Comparison of ENCODE assay signal across 10 cellular contexts in genomic region chr18:50195689-50196088, GRCh38. TPM values are rescaled to one million over a fixed set of nuclear protein-coding genes. Genes with fewer than 3 reads are reported as not detected.
DNase-seq lines count a peak whose midpoint lies in the region; ATAC-seq and TF ChIP-seq lines count a peak whose summit lies in the region.
"Had no signal": no experiment of that assay in that cellular context is flagged by ENCODE, and none has a peak within 500 bp of the region (broad histone marks: within the 10 kb centered on the region; RNA-seq: fewer than 3 reads in every experiment).

No MANE protein-coding gene starts in this region.

- no peak for ATAC-seq in CD4-positive, alpha-beta T cell (ENCODE audit: poor library complexity)
- no peak for ATAC-seq in HCT116
- no peak for ATAC-seq in natural killer cell
- no peak for ATAC-seq in GM18909 (IDR thresholded peaks at IDR 0.05; ENCODE audit: poor library complexity, unreplicated experiment)
- ATAC-seq in HG02870 (IDR thresholded peaks at IDR 0.05; ENCODE audit: unreplicated experiment), result no peak

- H3K36me3 ChIP-seq in HCT116 (ENCODE audit: control insufficient read depth in 1 of 2, insufficient read depth in 2 of 2, low read length in 2 of 2) (no peaks in the 10 kb centered on the region), sigmoid colon (no peaks in the 10 kb centered on the region)

- H4K20me1 ChIP-seq in HCT116 (ENCODE audit: insufficient read depth), result no peaks in the 10 kb centered on the region

- H2AFZ ChIP-seq in HCT116 (ENCODE audit: low read depth, low read length, poor library complexity, severe bottlenecking), result peak overlapping the region; percentile 70

- H3K4me3 Mint-ChIP-seq in CD4-positive, alpha-beta T cell, result peak overlapping the region; percentile 69
- H3K4me3 Mint-ChIP-seq in brain (peak overlapping the region; percentile 75 to 86 (median 79)), natural killer cell (peak overlapping the region; percentile 80)
- H3K4me3 Mint-ChIP-seq: HFFc6 had no signal

- POLR2A ChIA-PET in CD4-positive, alpha-beta T cell (lab: Charles Lee), result interaction anchor here (1.2 to 1.3 kb wide), 2 partner anchors 8 to 12 kb away, joined by 3 to 4 read pairs; no protein-coding TSS in a partner anchor
- POLR2A ChIA-PET in HCT116 (lab: Charles Lee), result no interaction called here

- H3K4me3 ChIP-seq in HCT116 (replicated peaks in 1 of 2; ENCODE audit: low read depth in 1 of 2, low read length in 2 of 2), result peak overlapping the region; percentile 41 to 71
- H3K4me3 ChIP-seq in sigmoid colon, result no peak overlapping the region

- no peak overlapping the region for H3K9ac ChIP-seq in HCT116 (ENCODE audit: low read length)

- H3K79me2 ChIP-seq in HCT116 (ENCODE audit: insufficient read depth, low read length), result no peaks in the 10 kb centered on the region

- no peak for TF ChIP-seq CTCF in CD4-positive, alpha-beta T cell (IDR thresholded peaks at IDR 0.05)
- no peak for TF ChIP-seq CTCF in HCT116 (IDR thresholded peaks at IDR 0.05 in 2 of 3, conservative IDR thresholded peaks at IDR 0.05 in 1 of 3; ENCODE audit: borderline replicate concordance in 1 of 3, insufficient read depth in 1 of 3, low read depth in 2 of 3, low read length in 2 of 3)
- no peak for TF ChIP-seq CTCF in brain (conservative IDR thresholded peaks at IDR 0.05)
- TF ChIP-seq CTCF in natural killer cell (IDR thresholded peaks at IDR 0.05), result no peak
- no peak for TF ChIP-seq CTCF in sigmoid colon (IDR thresholded peaks at IDR 0.05)

- H3K27ac Mint-ChIP-seq in CD4-positive, alpha-beta T cell, result no peak overlapping the region
- H3K27ac Mint-ChIP-seq in brain, result peak overlapping the region in 1 of 5 experiments; percentile 17
- H3K27ac Mint-ChIP-seq in natural killer cell, result no peak overlapping the region
- H3K27ac Mint-ChIP-seq: HFFc6 had no signal

- 30 to 38% methylated on average over 10 of the region's 10 CpGs for WGBS in sigmoid colon, 2 donors

- TF ChIP-seq EP300 in sigmoid colon (IDR thresholded peaks at IDR 0.05), result no peak

- H3K36me3 Mint-ChIP-seq in CD4-positive, alpha-beta T cell (ENCODE audit: low read depth), result no peaks in the 10 kb centered on the region
- H3K36me3 Mint-ChIP-seq in brain (no peaks in the 10 kb centered on the region), natural killer cell (no peaks in the 10 kb centered on the region)

- no peaks in the 10 kb centered on the region for H3K9me3 Mint-ChIP-seq in CD4-positive, alpha-beta T cell
- H3K9me3 Mint-ChIP-seq in brain, result peaks cover 0 to 13% (median 3%) of the 10 kb centered on the region in 5 experiments
- no peaks in the 10 kb centered on the region for H3K9me3 Mint-ChIP-seq in natural killer cell
- H3K9me3 Mint-ChIP-seq: HFFc6 had no signal

- RAD21 ChIA-PET in HCT116 (lab: Charles Lee; ENCODE audit: low non-redundant PET in 1 of 2, low total read pairs in 2 of 2, uncharacterized antibody in 2 of 2, unreplicated experiment in 2 of 2), result no interaction called here

- peaks cover 81% of the 10 kb centered on the region for H3K27me3 Mint-ChIP-seq in CD4-positive, alpha-beta T cell
- H3K27me3 Mint-ChIP-seq in brain (peaks cover 90% of the 10 kb centered on the region), natural killer cell (ENCODE audit: low read depth in 2 of 2) (peaks cover 48 to 76% of the 10 kb centered on the region in 2 donors)

- TF ChIP-seq RAD21 in HCT116 (IDR thresholded peaks at IDR 0.05; ENCODE audit: low read depth), result no peak

- CTCF ChIA-PET in CD4-positive, alpha-beta T cell (lab: Charles Lee), result interaction anchor here (1.6 kb wide), 1 partner anchor 12 kb away, joined by 4 read pairs; no protein-coding TSS in a partner anchor
- CTCF ChIA-PET in HCT116 (lab: Charles Lee), result interaction anchor here (1.1 to 3.1 kb wide), 5 partner anchors 8 to 162 kb away, joined by 3 to 20 read pairs (median 5); no protein-coding TSS in a partner anchor

- intact Hi-C loops in CD4-positive, alpha-beta T cell (cut with DNase I, micrococcal nuclease), result no loop called here
- intact Hi-C loops in HCT116 (cut with micrococcal nuclease) (loop anchor here (1.0 to 2.0 kb wide), 2 partner anchors 138 to 145 kb away; no protein-coding TSS in a partner anchor), natural killer cell (cut with micrococcal nuclease) (no loop called here), sigmoid colon (cut with DNase I) (no loop called here)

- no peak for DNase-seq in CD4-positive, alpha-beta T cell
- no peak for DNase-seq in HCT116 (ENCODE audit: low read depth, low spot score)
- no peak for DNase-seq in natural killer cell
- DNase-seq in sigmoid colon, result no peak
- DNase-seq in C1 segment of cervical spinal cord (lab: John Stamatoyannopoulos, UW), result no peak
- DNase-seq: HFFc6, occipital lobe had no signal

- no peak overlapping the region for H3K27ac ChIP-seq in CD4-positive, alpha-beta T cell (ENCODE audit: low read depth, low read length)
- no peak overlapping the region for H3K27ac ChIP-seq in HCT116 (ENCODE audit: low read depth, low read length)
- H3K27ac ChIP-seq in sigmoid colon, result no peak overlapping the region

- peak overlapping the region; percentile 91 for H3K4me2 ChIP-seq in HCT116 (ENCODE audit: low read length)

- H3K4me1 ChIP-seq in HCT116 (ENCODE audit: control insufficient read depth in 1 of 2, insufficient read depth in 2 of 2, low read length in 2 of 2) (peaks cover 6 to 17% of the 10 kb centered on the region in 2 experiments; a peak in 1 of 4 replicates), sigmoid colon (peaks cover 0 to 24% (median 21%) of the 10 kb centered on the region in 4 donors)

- H3K27me3 ChIP-seq in CD4-positive, alpha-beta T cell (ENCODE audit: control insufficient read depth, insufficient read depth, low read length), result peaks cover 72% of the 10 kb centered on the region
- H3K27me3 ChIP-seq in HCT116 (ENCODE audit: insufficient read depth, low read length), result no peaks in the 10 kb centered on the region
- peaks cover 19 to 80% (median 48%) of the 10 kb centered on the region in 3 donors for H3K27me3 ChIP-seq in sigmoid colon

- no peaks in the 10 kb centered on the region for H3K9me2 ChIP-seq in HCT116 (ENCODE audit: insufficient read depth)

- H3K4me1 Mint-ChIP-seq in CD4-positive, alpha-beta T cell (ENCODE audit: low read depth), result peaks cover 28% of the 10 kb centered on the region
- H3K4me1 Mint-ChIP-seq in brain (peaks cover 14% of the 10 kb centered on the region), natural killer cell (peaks cover 0 to 13% of the 10 kb centered on the region in 2 donors)

- peaks cover 2% of the 10 kb centered on the region for H3K9me3 ChIP-seq in CD4-positive, alpha-beta T cell (ENCODE audit: control insufficient read depth, low read length)
- H3K9me3 ChIP-seq in HCT116 (ENCODE audit: control insufficient read depth in 1 of 2, insufficient read depth in 1 of 2, low read depth in 1 of 2, low read length in 2 of 2), result no peaks in the 10 kb centered on the region
- H3K9me3 ChIP-seq in sigmoid colon, result no peaks in the 10 kb centered on the region

- TF ChIP-seq POLR2A in HCT116 (IDR thresholded peaks at IDR 0.05; ENCODE audit: borderline replicate concordance, extremely low read depth, insufficient read depth, insufficient read length), result no peak
- TF ChIP-seq POLR2A in sigmoid colon (IDR thresholded peaks at IDR 0.05), result no peak

- no TSS peak for BruUV-seq in HCT116 (replicated peaks; lab: Mats Ljungman, UMichigan)

TF ChIP-seq in HCT116, 20 proteins besides CTCF, POLR2A, EP300 and RAD21 (continues in another document):
- TF ChIP-seq CBX3 (IDR thresholded peaks at IDR 0.05; ENCODE audit: low read depth) (no peak), SRF (IDR thresholded peaks at IDR 0.05; ENCODE audit: low read depth) (no peak), ELF1 (IDR thresholded peaks at IDR 0.05; ENCODE audit: borderline replicate concordance, low read depth) (no peak), SIN3A (IDR thresholded peaks at IDR 0.05; ENCODE audit: low read depth) (no peak), POLR2AphosphoS5 (IDR thresholded peaks at IDR 0.05; ENCODE audit: low read depth, low read length) (no peak), ZNF274 (IDR thresholded peaks at IDR 0.05; ENCODE audit: low read depth, low read length) (no peak), FOSL1 (IDR thresholded peaks at IDR 0.05; ENCODE audit: low read depth) (no peak), EGR1 (IDR thresholded peaks at IDR 0.05; ENCODE audit: low read depth) (no peak), JUND (IDR thresholded peaks at IDR 0.05) (no peak), EZH2phosphoT487 (IDR thresholded peaks at IDR 0.05; ENCODE audit: borderline replicate concordance) (no peak), ATF3 (IDR thresholded peaks at IDR 0.05) (no peak), CEBPB (IDR thresholded peaks at IDR 0.05; ENCODE audit: low read depth) (no peak)
- TF ChIP-seq, protein P1, sequence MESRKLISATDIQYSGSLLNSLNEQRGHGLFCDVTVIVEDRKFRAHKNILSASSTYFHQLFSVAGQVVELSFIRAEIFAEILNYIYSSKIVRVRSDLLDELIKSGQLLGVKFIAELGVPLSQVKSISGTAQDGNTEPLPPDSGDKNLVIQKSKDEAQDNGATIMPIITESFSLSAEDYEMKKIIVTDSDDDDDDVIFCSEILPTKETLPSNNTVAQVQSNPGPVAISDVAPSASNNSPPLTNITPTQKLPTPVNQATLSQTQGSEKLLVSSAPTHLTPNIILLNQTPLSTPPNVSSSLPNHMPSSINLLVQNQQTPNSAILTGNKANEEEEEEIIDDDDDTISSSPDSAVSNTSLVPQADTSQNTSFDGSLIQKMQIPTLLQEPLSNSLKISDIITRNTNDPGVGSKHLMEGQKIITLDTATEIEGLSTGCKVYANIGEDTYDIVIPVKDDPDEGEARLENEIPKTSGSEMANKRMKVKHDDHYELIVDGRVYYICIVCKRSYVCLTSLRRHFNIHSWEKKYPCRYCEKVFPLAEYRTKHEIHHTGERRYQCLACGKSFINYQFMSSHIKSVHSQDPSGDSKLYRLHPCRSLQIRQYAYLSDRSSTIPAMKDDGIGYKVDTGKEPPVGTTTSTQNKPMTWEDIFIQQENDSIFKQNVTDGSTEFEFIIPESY (IDR thresholded peaks at IDR 0.05; ENCODE audit: extremely low read depth, insufficient replicate concordance, low read length), result no peak
- TF ChIP-seq, protein P2, sequence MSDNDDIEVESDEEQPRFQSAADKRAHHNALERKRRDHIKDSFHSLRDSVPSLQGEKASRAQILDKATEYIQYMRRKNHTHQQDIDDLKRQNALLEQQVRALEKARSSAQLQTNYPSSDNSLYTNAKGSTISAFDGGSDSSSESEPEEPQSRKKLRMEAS (IDR thresholded peaks at IDR 0.05), result no peak

RNA-seq across cellular contexts. Expression of gene MYO5B, which starts 0.7 kb away (rescaled TPM):
- total RNA-seq in CD4-positive, alpha-beta T cell, result not detected
- total RNA-seq in HCT116 (2021; ENCODE audit: unreplicated experiment), result 32.1 TPM
- 44.8 and 46.9 TPM in 2 replicates for polyA plus RNA-seq in HCT116 (2012)
- polyA plus RNA-seq in brain (ENCODE audit: insufficient read depth, low read depth, low replicate concordance), result 17.7 TPM
- under 1 TPM in 1 of 3 donors, not detected in 2; 0.33 TPM for total RNA-seq in natural killer cell
- 1 to 10 TPM in 1 of 4 donors, under 1 TPM in 3; 0.14 to 3.0 (median 0.59) TPM for total RNA-seq in sigmoid colon
- 10 to 100 TPM; 52.6 to 80.7 (median 60.7) TPM for polyA plus RNA-seq in sigmoid colon

Comparison
In these comparisons a context has a peak if more than half of its experiments do, and no peak if none do; other contexts are left out.
1. H3K4me3 ChIP-seq: peak in HCT116 (2 of 2); none in sigmoid colon (0 of 4).
2. Peak in every context shown above with its lines, with median percentiles within 50 percentile points of each other: H3K4me3 Mint-ChIP-seq.